In the genomic region with DNA sequence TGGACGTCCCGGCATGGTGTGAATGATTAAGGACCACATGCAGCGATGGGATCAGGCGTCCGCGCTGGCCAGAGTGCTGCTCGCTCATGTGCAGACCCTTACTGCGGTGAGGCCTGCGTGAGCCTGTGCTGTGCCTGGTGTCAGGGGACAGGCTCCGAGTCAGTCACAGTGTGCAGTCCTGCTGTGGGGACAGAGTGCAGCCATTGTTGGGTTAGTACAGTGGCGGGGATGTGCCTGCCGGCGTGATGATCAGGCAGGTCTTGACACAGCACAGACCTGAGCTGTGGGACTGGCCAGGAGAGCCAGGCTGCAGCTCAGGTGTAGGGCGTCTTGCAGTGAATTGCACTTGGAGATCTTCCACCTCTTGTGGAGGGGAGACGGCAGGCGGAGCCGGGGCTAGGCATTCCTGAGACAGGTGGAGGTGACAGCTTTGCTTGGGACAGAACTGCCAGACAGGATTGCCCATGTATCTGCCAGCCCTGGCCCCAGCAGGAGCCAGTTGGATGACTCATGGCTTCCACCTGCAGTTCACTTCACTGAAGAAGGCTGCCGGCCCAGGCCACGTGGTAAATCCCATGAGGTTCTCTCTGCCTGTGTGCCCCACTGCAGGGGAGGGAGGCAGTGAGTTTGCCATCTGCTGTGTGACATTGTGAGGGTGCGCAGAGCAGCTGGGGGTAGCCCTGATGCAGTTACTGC, we compare ENCODE assay signal across 10 cellular contexts. TPM values are rescaled to one million over a fixed set of nuclear protein-coding genes. Genes with fewer than 3 reads are reported as not detected.
DNase-seq lines count a peak whose midpoint lies in the region; ATAC-seq and TF ChIP-seq lines count a peak whose summit lies in the region.
"Had no signal": no experiment of that assay in that cellular context is flagged by ENCODE, and none has a peak within 500 bp of the region (broad histone marks: within the 10 kb centered on the region; RNA-seq: fewer than 3 reads in every experiment).

No MANE protein-coding gene starts in this region.

- TF ChIP-seq CTCF in astrocyte of the spinal cord (IDR thresholded peaks at IDR 0.05; ENCODE audit: low read depth, low read length) (no peak), left lung (IDR thresholded peaks at IDR 0.05) (no peak)

- H3K9me3 Mint-ChIP-seq in natural killer cell treated with Interleukin-12 subunit alpha and Interleukin-12 subunit beta and Interleukin-15 and Interleukin-18, amount 100 ng/mL, for 72 hours, result no peaks in the 10 kb centered on the region
- H3K9me3 Mint-ChIP-seq in T-cell, result no peaks in the 10 kb centered on the region

- H3K9me3 ChIP-seq in BLaER1 (no peaks in the 10 kb centered on the region), Karpas-422 (ENCODE audit: low read length) (no peaks in the 10 kb centered on the region), left lung (no peaks in the 10 kb centered on the region)

- peak; percentile 83 for ATAC-seq in left lung
- no peak for ATAC-seq in GM21390 (IDR thresholded peaks at IDR 0.05; ENCODE audit: unreplicated experiment)
- no peak for ATAC-seq in natural killer cell treated with Interleukin-12 subunit alpha and Interleukin-12 subunit beta and Interleukin-15 and Interleukin-18, amount 100 ng/mL, for 72 hours
- ATAC-seq in T-cell (replicated peaks in 1 of 4), result no peak
- ATAC-seq: left colon had no signal

- H3K4me2 ChIP-seq in BLaER1 (peak overlapping the region; percentile 74), Karpas-422 (ENCODE audit: low read depth, low read length, poor library complexity, severe bottlenecking) (no peak overlapping the region)

- H3K4me1 ChIP-seq in BLaER1 (peaks cover 61% of the 10 kb centered on the region), Karpas-422 (ENCODE audit: low read length) (peaks cover 15% of the 10 kb centered on the region), left lung (peaks cover 0 to 4% of the 10 kb centered on the region in 2 donors)

- H3K9me2 ChIP-seq in Karpas-422 (replicated peaks; ENCODE audit: insufficient read depth, low read length), result no peaks in the 10 kb centered on the region

- no peaks in the 10 kb centered on the region for H3K27me3 Mint-ChIP-seq in natural killer cell treated with Interleukin-12 subunit alpha and Interleukin-12 subunit beta and Interleukin-15 and Interleukin-18, amount 100 ng/mL, for 72 hours
- H3K27me3 Mint-ChIP-seq in T-cell, result no peaks in the 10 kb centered on the region

- DNase-seq in Karpas-422 (peak; percentile 82), astrocyte of the spinal cord (ENCODE audit: low read depth, low spot score) (peak; percentile 45), left lung (peak; percentile 85 to 86), HuH-7.5 (ENCODE audit: low spot score) (no peak), T-cell (no peak)
- DNase-seq in natural killer cell treated with Interleukin-12 subunit alpha and Interleukin-12 subunit beta and Interleukin-15 and Interleukin-18, amount 100 ng/mL, for 72 hours (ENCODE audit: low spot score), result no peak
- DNase-seq: left colon, OCI-M1 had no signal

- POLR2A ChIA-PET in T-cell (lab: Charles Lee), result interaction anchor here in 1 of 2 donors (0.6 kb wide), 1 partner anchor 9 kb away, joined by 4 read pairs; no protein-coding TSS in a partner anchor

- no peak overlapping the region for H3K4me3 Mint-ChIP-seq in natural killer cell treated with Interleukin-12 subunit alpha and Interleukin-12 subunit beta and Interleukin-15 and Interleukin-18, amount 100 ng/mL, for 72 hours
- no peak overlapping the region for H3K4me3 Mint-ChIP-seq in T-cell

- H3K9ac ChIP-seq in BLaER1, result peak overlapping the region; percentile 18; the same call in 1 of the 2 replicates
- no peak overlapping the region for H3K9ac ChIP-seq in Karpas-422 (ENCODE audit: low read length)

- H3K27ac Mint-ChIP-seq in natural killer cell treated with Interleukin-12 subunit alpha and Interleukin-12 subunit beta and Interleukin-15 and Interleukin-18, amount 100 ng/mL, for 72 hours, result no peak overlapping the region
- H3K27ac Mint-ChIP-seq in T-cell, result no peak overlapping the region

- H3K4me3 ChIP-seq in BLaER1 (no peak overlapping the region), Karpas-422 (ENCODE audit: low read length) (no peak overlapping the region), astrocyte of the spinal cord (ENCODE audit: low read depth, low read length) (no peak overlapping the region), left lung (no peak overlapping the region)

- H3K27ac ChIP-seq in BLaER1 (peak overlapping the region; percentile 72), Karpas-422 (ENCODE audit: low read length) (no peak overlapping the region), left lung (peak overlapping the region in 1 of 2 donors; percentile 3)

- in situ Hi-C loops in astrocyte of the spinal cord (cut with HindIII; ENCODE audit: low sequenced_read_pairs), result no loop called here

- peaks cover 83% of the 10 kb centered on the region for H3K36me3 ChIP-seq in BLaER1
- H3K36me3 ChIP-seq in Karpas-422 (ENCODE audit: insufficient read depth, low read length), result peaks cover 39% of the 10 kb centered on the region
- H3K36me3 ChIP-seq in left lung, result peaks cover 0 to 100% of the 10 kb centered on the region in 2 donors

- no peak overlapping the region for H2AFZ ChIP-seq in Karpas-422 (ENCODE audit: low read length)

- H3K36me3 Mint-ChIP-seq in natural killer cell treated with Interleukin-12 subunit alpha and Interleukin-12 subunit beta and Interleukin-15 and Interleukin-18, amount 100 ng/mL, for 72 hours, result no peaks in the 10 kb centered on the region
- peaks cover 48% of the 10 kb centered on the region for H3K36me3 Mint-ChIP-seq in T-cell

- H3K4me1 Mint-ChIP-seq in natural killer cell treated with Interleukin-12 subunit alpha and Interleukin-12 subunit beta and Interleukin-15 and Interleukin-18, amount 100 ng/mL, for 72 hours (ENCODE audit: low read depth in 2 of 2), result peaks cover 0 to 6% of the 10 kb centered on the region in 2 donors
- H3K4me1 Mint-ChIP-seq in T-cell, result no peaks in the 10 kb centered on the region

- H3K27me3 ChIP-seq in BLaER1, result no peaks in the 10 kb centered on the region
- H3K27me3 ChIP-seq in Karpas-422 (ENCODE audit: low read length), result no peaks in the 10 kb centered on the region
- H3K27me3 ChIP-seq in left lung, result no peaks in the 10 kb centered on the region

- intact Hi-C loops in left lung (cut with DNase I), result no loop called here

- CTCF ChIA-PET in T-cell (lab: Charles Lee), result no interaction called here

- H4K20me1 ChIP-seq in BLaER1 (peaks cover 92% of the 10 kb centered on the region), Karpas-422 (ENCODE audit: insufficient read depth, low read depth, low read length) (peaks cover 36% of the 10 kb centered on the region; the same call in 1 of the 2 replicates)

- no peaks in the 10 kb centered on the region for H3K79me2 ChIP-seq in Karpas-422 (ENCODE audit: low read length)

RNA-seq across cellular contexts. Expression of a gene that starts 17.3 kb away (rescaled TPM):
- 48.4 and 61.0 TPM in 2 replicates for total RNA-seq in Karpas-422 (2014; rRNA removed; shearing (Covaris generic); ENCODE audit: low replicate concordance)
- 10 to 100 TPM; 34.1 to 35.8 TPM for total RNA-seq in left lung
- 100 to 1,000 TPM in 1 of 2 donors, 10 to 100 TPM in 1; 72.7 to 135 TPM for total RNA-seq in natural killer cell treated with Interleukin-12 subunit alpha and Interleukin-12 subunit beta and Interleukin-15 and Interleukin-18, amount 100 ng/mL, for 72 hours
- 10 to 100 TPM; 62.8 to 92.1 (median 77.5) TPM for total RNA-seq in T-cell

RNA-seq across cellular contexts. Expression of a gene that starts 56.2 kb away (rescaled TPM):
- 15.3 TPM in 2 replicates for total RNA-seq in Karpas-422 (2014; rRNA removed; shearing (Covaris generic); ENCODE audit: low replicate concordance)
- total RNA-seq in left lung (1 to 10 TPM; 1.5 to 6.4 TPM), T-cell (1 to 10 TPM in 1 of 5 donors, under 1 TPM in 4; 0.44 to 1.3 (median 0.61) TPM)
- 10 to 100 TPM; 34.6 to 90.2 TPM for total RNA-seq in natural killer cell treated with Interleukin-12 subunit alpha and Interleukin-12 subunit beta and Interleukin-15 and Interleukin-18, amount 100 ng/mL, for 72 hours

Comparison
In these comparisons a context has a peak if more than half of its experiments do, and no peak if none do; other contexts are left out.
1. DNase-seq: peak in Karpas-422 (single experiment), astrocyte of the spinal cord (single experiment) and left lung (2 of 2); none in natural killer cell treated with Interleukin-12 subunit alpha and Interleukin-12 subunit beta and Interleukin-15 and Interleukin-18, amount 100 ng/mL, for 72 hours (single experiment), HuH-7.5 (single experiment) and T-cell (0 of 34).